1 cellular context compared by ENCODE assay signal in the genomic region with DNA sequence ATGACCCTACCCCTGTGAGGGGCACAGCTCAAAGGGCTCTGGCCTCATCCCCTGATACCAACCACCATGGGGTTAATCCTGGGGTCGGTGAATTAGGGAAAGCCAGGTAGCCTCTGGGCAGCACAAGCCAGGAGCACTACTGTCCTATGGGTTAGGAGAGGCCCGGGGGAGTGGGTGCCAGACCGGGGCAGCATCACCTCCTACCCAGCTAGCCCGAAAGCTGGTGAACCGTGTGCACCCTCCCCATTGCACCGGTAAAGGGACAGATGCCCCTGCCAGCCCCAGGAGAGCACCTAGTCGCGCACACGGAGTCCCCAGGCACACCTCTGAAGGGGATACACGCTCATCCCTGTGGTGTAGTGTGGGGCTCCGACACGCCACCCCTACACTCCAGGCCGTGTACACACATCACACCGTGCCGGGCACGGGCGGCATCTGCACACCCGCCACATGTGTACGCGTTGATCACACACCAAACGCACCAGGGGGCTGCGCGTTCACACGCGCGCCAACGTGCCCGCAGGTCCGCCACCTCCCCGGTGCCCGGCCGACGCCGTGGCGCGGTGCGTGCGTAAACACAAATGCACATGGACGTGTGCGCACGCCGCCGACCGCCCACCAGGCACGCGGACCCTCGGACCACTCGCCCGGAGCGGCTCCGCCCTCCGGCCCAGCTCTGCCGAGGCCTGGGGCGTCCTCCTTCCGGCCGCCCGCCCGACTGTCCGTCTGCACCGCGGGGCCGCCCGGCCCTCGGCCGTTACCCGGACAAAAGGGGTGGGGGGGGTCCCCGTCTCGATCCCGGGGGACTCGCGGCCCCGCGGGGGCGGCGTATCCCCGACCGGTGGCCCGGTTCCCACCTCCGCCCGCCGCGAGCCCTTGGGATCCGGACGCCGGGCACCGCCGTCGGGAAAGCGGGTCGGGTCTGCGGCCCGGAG.
TF ChIP-seq lines count a peak whose summit lies in the region.

No MANE protein-coding gene starts in this region.

TF ChIP-seq in K562, 482 proteins besides CTCF, POLR2A, EP300 and RAD21 (continued from another document and continues in another):
- TF ChIP-seq, protein P1, sequence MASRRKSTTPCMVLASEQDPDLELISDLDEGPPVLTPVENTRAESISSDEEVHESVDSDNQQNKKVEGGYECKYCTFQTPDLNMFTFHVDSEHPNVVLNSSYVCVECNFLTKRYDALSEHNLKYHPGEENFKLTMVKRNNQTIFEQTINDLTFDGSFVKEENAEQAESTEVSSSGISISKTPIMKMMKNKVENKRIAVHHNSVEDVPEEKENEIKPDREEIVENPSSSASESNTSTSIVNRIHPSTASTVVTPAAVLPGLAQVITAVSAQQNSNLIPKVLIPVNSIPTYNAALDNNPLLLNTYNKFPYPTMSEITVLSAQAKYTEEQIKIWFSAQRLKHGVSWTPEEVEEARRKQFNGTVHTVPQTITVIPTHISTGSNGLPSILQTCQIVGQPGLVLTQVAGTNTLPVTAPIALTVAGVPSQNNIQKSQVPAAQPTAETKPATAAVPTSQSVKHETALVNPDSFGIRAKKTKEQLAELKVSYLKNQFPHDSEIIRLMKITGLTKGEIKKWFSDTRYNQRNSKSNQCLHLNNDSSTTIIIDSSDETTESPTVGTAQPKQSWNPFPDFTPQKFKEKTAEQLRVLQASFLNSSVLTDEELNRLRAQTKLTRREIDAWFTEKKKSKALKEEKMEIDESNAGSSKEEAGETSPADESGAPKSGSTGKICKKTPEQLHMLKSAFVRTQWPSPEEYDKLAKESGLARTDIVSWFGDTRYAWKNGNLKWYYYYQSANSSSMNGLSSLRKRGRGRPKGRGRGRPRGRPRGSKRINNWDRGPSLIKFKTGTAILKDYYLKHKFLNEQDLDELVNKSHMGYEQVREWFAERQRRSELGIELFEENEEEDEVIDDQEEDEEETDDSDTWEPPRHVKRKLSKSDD (conservative IDR thresholded peaks at IDR 0.05; ENCODE audit: low read length), result no peak
- TF ChIP-seq OTX1 (CRISPR knock-in tag; IDR thresholded peaks at IDR 0.05), result no peak
- no peak for TF ChIP-seq ESRRB (CRISPR knock-in tag; IDR thresholded peaks at IDR 0.05; ENCODE audit: borderline replicate concordance)
- TF ChIP-seq ZNF79 (CRISPR knock-in tag; IDR thresholded peaks at IDR 0.05; ENCODE audit: low read depth), result no peak
- TF ChIP-seq ELF4 (CRISPR knock-in tag; IDR thresholded peaks at IDR 0.05), result no peak
- no peak for TF ChIP-seq TAF1 (IDR thresholded peaks at IDR 0.05; ENCODE audit: control insufficient read depth, extremely low read depth, insufficient read depth, low read length, severe bottlenecking)
- TF ChIP-seq, protein P2, sequence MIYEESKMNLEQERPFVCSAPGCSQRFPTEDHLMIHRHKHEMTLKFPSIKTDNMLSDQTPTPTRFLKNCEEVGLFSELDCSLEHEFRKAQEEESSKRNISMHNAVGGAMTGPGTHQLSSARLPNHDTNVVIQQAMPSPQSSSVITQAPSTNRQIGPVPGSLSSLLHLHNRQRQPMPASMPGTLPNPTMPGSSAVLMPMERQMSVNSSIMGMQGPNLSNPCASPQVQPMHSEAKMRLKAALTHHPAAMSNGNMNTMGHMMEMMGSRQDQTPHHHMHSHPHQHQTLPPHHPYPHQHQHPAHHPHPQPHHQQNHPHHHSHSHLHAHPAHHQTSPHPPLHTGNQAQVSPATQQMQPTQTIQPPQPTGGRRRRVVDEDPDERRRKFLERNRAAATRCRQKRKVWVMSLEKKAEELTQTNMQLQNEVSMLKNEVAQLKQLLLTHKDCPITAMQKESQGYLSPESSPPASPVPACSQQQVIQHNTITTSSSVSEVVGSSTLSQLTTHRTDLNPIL (CRISPR knock-in tag; IDR thresholded peaks at IDR 0.05), result no peak
- no peak for TF ChIP-seq ZNF274 (IDR thresholded peaks at IDR 0.05; ENCODE audit: borderline replicate concordance, low read depth, low read length)
- TF ChIP-seq FOXJ3 (CRISPR knock-in tag; IDR thresholded peaks at IDR 0.05), result no peak
- TF ChIP-seq POLR3G (IDR thresholded peaks at IDR 0.05; ENCODE audit: extremely low read depth, insufficient read length, insufficient replicate concordance), result no peak
- no peak for TF ChIP-seq HDGF (IDR thresholded peaks at IDR 0.05)
- no peak for TF ChIP-seq SMAD1 (IDR thresholded peaks at IDR 0.05; ENCODE audit: low read depth, low read length, partially characterized antibody)
- TF ChIP-seq ZNF780A (CRISPR knock-in tag; IDR thresholded peaks at IDR 0.05), result no peak
- TF ChIP-seq, protein P3, sequence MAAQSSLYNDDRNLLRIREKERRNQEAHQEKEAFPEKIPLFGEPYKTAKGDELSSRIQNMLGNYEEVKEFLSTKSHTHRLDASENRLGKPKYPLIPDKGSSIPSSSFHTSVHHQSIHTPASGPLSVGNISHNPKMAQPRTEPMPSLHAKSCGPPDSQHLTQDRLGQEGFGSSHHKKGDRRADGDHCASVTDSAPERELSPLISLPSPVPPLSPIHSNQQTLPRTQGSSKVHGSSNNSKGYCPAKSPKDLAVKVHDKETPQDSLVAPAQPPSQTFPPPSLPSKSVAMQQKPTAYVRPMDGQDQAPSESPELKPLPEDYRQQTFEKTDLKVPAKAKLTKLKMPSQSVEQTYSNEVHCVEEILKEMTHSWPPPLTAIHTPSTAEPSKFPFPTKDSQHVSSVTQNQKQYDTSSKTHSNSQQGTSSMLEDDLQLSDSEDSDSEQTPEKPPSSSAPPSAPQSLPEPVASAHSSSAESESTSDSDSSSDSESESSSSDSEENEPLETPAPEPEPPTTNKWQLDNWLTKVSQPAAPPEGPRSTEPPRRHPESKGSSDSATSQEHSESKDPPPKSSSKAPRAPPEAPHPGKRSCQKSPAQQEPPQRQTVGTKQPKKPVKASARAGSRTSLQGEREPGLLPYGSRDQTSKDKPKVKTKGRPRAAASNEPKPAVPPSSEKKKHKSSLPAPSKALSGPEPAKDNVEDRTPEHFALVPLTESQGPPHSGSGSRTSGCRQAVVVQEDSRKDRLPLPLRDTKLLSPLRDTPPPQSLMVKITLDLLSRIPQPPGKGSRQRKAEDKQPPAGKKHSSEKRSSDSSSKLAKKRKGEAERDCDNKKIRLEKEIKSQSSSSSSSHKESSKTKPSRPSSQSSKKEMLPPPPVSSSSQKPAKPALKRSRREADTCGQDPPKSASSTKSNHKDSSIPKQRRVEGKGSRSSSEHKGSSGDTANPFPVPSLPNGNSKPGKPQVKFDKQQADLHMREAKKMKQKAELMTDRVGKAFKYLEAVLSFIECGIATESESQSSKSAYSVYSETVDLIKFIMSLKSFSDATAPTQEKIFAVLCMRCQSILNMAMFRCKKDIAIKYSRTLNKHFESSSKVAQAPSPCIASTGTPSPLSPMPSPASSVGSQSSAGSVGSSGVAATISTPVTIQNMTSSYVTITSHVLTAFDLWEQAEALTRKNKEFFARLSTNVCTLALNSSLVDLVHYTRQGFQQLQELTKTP (IDR thresholded peaks at IDR 0.05; ENCODE audit: low read depth in 1 of 2, partially characterized antibody in 2 of 2), result no peak
- TF ChIP-seq, protein P4, sequence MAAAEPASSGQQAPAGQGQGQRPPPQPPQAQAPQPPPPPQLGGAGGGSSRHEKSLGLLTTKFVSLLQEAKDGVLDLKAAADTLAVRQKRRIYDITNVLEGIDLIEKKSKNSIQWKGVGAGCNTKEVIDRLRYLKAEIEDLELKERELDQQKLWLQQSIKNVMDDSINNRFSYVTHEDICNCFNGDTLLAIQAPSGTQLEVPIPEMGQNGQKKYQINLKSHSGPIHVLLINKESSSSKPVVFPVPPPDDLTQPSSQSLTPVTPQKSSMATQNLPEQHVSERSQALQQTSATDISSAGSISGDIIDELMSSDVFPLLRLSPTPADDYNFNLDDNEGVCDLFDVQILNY (CRISPR knock-in tag; IDR thresholded peaks at IDR 0.05), result no peak
- TF ChIP-seq PPARD (CRISPR knock-in tag; IDR thresholded peaks at IDR 0.05), result no peak
- TF ChIP-seq, protein P5, sequence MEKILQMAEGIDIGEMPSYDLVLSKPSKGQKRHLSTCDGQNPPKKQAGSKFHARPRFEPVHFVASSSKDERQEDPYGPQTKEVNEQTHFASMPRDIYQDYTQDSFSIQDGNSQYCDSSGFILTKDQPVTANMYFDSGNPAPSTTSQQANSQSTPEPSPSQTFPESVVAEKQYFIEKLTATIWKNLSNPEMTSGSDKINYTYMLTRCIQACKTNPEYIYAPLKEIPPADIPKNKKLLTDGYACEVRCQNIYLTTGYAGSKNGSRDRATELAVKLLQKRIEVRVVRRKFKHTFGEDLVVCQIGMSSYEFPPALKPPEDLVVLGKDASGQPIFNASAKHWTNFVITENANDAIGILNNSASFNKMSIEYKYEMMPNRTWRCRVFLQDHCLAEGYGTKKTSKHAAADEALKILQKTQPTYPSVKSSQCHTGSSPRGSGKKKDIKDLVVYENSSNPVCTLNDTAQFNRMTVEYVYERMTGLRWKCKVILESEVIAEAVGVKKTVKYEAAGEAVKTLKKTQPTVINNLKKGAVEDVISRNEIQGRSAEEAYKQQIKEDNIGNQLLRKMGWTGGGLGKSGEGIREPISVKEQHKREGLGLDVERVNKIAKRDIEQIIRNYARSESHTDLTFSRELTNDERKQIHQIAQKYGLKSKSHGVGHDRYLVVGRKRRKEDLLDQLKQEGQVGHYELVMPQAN (IDR thresholded peaks at IDR 0.05; ENCODE audit: borderline replicate concordance), result no peak
- no peak for TF ChIP-seq EGR1 (conservative IDR thresholded peaks at IDR 0.05)
- no peak for TF ChIP-seq ZBED1 (IDR thresholded peaks at IDR 0.05)
- TF ChIP-seq ZNF12 (CRISPR knock-in tag; IDR thresholded peaks at IDR 0.05), result no peak
- TF ChIP-seq SNRNP70 (optimal IDR thresholded peaks at IDR 0.05; ENCODE audit: low read depth, low read length), result no peak
- TF ChIP-seq CHD1 (IDR thresholded peaks at IDR 0.05; ENCODE audit: low read length), result no peak
- TF ChIP-seq SREBF1 (IDR thresholded peaks at IDR 0.05; ENCODE audit: borderline replicate concordance, low read depth, low read length), result no peak
- TF ChIP-seq HNRNPUL1 (IDR thresholded peaks at IDR 0.05; ENCODE audit: low read length), result no peak
- no peak for TF ChIP-seq ZNF668 (CRISPR knock-in tag; IDR thresholded peaks at IDR 0.05)
- TF ChIP-seq MYBL2 (IDR thresholded peaks at IDR 0.05; ENCODE audit: low read depth), result no peak
- TF ChIP-seq MYBL2 (CRISPR knock-in tag; IDR thresholded peaks at IDR 0.05; ENCODE audit: borderline replicate concordance), result no peak
- TF ChIP-seq, protein P6, sequence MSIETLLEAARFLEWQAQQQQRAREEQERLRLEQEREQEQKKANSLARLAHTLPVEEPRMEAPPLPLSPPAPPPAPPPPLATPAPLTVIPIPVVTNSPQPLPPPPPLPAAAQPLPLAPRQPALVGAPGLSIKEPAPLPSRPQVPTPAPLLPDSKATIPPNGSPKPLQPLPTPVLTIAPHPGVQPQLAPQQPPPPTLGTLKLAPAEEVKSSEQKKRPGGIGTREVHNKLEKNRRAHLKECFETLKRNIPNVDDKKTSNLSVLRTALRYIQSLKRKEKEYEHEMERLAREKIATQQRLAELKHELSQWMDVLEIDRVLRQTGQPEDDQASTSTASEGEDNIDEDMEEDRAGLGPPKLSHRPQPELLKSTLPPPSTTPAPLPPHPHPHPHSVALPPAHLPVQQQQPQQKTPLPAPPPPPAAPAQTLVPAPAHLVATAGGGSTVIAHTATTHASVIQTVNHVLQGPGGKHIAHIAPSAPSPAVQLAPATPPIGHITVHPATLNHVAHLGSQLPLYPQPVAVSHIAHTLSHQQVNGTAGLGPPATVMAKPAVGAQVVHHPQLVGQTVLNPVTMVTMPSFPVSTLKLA (conservative IDR thresholded peaks at IDR 0.05), result peak; percentile 43 to 45
- TF ChIP-seq, protein P7, sequence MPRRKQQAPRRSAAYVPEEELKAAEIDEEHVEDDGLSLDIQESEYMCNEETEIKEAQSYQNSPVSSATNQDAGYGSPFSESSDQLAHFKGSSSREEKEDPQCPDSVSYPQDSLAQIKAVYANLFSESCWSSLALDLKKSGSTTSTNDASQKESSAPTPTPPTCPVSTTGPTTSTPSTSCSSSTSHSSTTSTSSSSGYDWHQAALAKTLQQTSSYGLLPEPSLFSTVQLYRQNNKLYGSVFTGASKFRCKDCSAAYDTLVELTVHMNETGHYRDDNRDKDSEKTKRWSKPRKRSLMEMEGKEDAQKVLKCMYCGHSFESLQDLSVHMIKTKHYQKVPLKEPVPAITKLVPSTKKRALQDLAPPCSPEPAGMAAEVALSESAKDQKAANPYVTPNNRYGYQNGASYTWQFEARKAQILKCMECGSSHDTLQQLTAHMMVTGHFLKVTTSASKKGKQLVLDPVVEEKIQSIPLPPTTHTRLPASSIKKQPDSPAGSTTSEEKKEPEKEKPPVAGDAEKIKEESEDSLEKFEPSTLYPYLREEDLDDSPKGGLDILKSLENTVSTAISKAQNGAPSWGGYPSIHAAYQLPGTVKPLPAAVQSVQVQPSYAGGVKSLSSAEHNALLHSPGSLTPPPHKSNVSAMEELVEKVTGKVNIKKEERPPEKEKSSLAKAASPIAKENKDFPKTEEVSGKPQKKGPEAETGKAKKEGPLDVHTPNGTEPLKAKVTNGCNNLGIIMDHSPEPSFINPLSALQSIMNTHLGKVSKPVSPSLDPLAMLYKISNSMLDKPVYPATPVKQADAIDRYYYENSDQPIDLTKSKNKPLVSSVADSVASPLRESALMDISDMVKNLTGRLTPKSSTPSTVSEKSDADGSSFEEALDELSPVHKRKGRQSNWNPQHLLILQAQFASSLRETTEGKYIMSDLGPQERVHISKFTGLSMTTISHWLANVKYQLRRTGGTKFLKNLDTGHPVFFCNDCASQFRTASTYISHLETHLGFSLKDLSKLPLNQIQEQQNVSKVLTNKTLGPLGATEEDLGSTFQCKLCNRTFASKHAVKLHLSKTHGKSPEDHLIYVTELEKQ (CRISPR knock-in tag; IDR thresholded peaks at IDR 0.05), result no peak
- no peak for TF ChIP-seq NFATC3 (IDR thresholded peaks at IDR 0.05)
- TF ChIP-seq ZNF444 (CRISPR knock-in tag; IDR thresholded peaks at IDR 0.05), result no peak
- TF ChIP-seq MIER1 (IDR thresholded peaks at IDR 0.05; ENCODE audit: low read depth), result no peak
- TF ChIP-seq, protein P8, sequence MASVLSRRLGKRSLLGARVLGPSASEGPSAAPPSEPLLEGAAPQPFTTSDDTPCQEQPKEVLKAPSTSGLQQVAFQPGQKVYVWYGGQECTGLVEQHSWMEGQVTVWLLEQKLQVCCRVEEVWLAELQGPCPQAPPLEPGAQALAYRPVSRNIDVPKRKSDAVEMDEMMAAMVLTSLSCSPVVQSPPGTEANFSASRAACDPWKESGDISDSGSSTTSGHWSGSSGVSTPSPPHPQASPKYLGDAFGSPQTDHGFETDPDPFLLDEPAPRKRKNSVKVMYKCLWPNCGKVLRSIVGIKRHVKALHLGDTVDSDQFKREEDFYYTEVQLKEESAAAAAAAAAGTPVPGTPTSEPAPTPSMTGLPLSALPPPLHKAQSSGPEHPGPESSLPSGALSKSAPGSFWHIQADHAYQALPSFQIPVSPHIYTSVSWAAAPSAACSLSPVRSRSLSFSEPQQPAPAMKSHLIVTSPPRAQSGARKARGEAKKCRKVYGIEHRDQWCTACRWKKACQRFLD (CRISPR knock-in tag; IDR thresholded peaks at IDR 0.05), result no peak
- no peak for TF ChIP-seq ZNF589 (CRISPR knock-in tag; IDR thresholded peaks at IDR 0.05; ENCODE audit: low read depth)
- TF ChIP-seq BDP1 (IDR thresholded peaks at IDR 0.05; ENCODE audit: insufficient read depth, insufficient read length), result no peak
- no peak for TF ChIP-seq CREBBP (IDR thresholded peaks at IDR 0.05; ENCODE audit: low read depth, low read length)
- TF ChIP-seq HLTF (IDR thresholded peaks at IDR 0.05), result no peak
- TF ChIP-seq MYC (IDR thresholded peaks at IDR 0.05; ENCODE audit: low read depth, low read length), result peak; percentile 48; the same call in 1 of the 2 replicates
- no peak for TF ChIP-seq MYC (CRISPR knock-in tag; IDR thresholded peaks at IDR 0.05; ENCODE audit: borderline replicate concordance, low read depth)
